Comparison of ENCODE assay signal across 8 cellular contexts in the genomic region with DNA sequence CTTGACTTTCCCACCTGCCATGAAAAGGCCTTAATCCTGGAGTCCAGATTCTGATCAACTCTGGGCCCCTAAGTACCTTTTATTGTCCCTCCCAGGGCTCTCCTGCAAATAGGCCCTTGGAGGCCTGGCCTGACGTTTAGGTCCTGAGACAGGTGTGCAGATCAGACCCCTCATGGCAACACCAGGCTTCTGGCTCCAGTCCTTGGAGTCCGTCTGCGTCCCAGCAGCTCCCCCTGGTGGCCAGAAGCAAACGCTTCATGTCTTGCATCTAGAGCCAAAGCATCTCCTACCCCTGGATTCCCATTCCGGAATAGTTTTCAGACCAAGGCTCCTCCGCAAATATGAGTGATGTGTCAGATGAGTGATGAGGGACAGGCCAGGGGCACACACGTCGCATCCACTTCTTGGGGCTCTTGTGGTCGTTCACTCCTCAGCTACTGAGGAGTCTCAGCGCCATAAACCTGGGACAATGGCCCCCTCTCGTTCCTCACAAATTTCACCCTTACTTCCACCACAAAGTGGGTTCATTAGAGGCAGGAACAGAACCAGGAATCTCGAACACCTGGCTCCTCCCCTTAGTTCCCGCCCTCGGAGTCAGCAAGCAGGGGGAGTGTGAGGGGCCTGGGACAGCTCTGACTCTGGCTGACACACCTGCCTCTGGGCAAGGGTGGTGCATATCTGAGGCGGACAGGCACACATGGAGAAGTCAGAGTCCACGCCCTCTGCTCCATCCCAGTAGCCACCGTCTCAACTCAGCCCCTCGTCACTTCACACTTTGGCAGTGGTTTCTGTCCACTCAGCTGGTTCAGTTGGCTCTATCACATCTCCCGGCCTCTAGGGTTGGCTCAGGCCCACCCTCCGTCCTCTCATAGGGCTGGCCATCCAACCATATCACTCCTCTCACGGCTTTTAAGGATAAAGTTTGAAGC.
A peak's percentile ranks its signal among the peaks of the same experiment; 100 is the strongest.
DNase-seq lines count a peak whose midpoint lies in the region; ATAC-seq, FAIRE-seq and TF ChIP-seq lines count a peak whose summit lies in the region.

No MANE protein-coding gene starts in this region.

- H3K4me1 ChIP-seq in OCI-LY3 (ENCODE audit: low read length), result no peaks in the 10 kb centered on the region

- H3K9ac ChIP-seq in OCI-LY3 (ENCODE audit: low read length), result no peak overlapping the region

- no peak for TF ChIP-seq EP300 in Ishikawa (IDR thresholded peaks at IDR 0.05; ENCODE audit: borderline replicate concordance)

- peak overlapping the region; percentile 46; the same call in 1 of the 2 replicates for H2AFZ ChIP-seq in OCI-LY3 (ENCODE audit: low read depth, low read length)

- H4K20me1 ChIP-seq in OCI-LY3 (ENCODE audit: insufficient read depth, low read length), result no peaks in the 10 kb centered on the region

- TF ChIP-seq CTCF in OCI-LY3 (IDR thresholded peaks at IDR 0.05; ENCODE audit: low read depth, low read length), result peak; percentile 91

- FAIRE-seq in G401.6 (lab: Jason Lieb, UNC), result peak; percentile 83

- DNase-seq in activated T-cell treated with anti-CD3 and anti-CD28 coated beads for 1 hour (ENCODE audit: low read depth) (peak; percentile 74), epithelial cell of prostate (ENCODE audit: low read depth, low spot score) (peak; percentile 33), mucosa of gallbladder (ENCODE audit: low spot score) (peak; percentile 78)
- peak; percentile 53 to 62 for DNase-seq in stimulated activated CD8-positive, alpha-beta memory T cell treated with anti-CD3 and anti-CD28 coated beads, Interleukin-4, amount 100 ng/mL, for 4 hours (ENCODE audit: low read depth in 2 of 2, low spot score in 1 of 2)

- no peak for ATAC-seq in GM21367 (IDR thresholded peaks at IDR 0.05; ENCODE audit: unreplicated experiment)

- no peak overlapping the region for H3K4me3 ChIP-seq in OCI-LY3 (ENCODE audit: low read length)

- H3K27ac ChIP-seq in OCI-LY3 (ENCODE audit: low read length), result no peak overlapping the region
- H3K27ac ChIP-seq in epithelial cell of prostate, result no peak overlapping the region

- TF ChIP-seq RAD21 in Ishikawa (IDR thresholded peaks at IDR 0.05; ENCODE audit: low read depth), result peak; percentile 85

- H3K36me3 ChIP-seq in OCI-LY3 (replicated peaks; ENCODE audit: low read depth, low read length), result no peaks in the 10 kb centered on the region

- no peaks in the 10 kb centered on the region for H3K9me3 ChIP-seq in OCI-LY3 (ENCODE audit: insufficient read depth, low read length)

- no peak overlapping the region for H3K4me2 ChIP-seq in OCI-LY3 (ENCODE audit: low read length)

- no peaks in the 10 kb centered on the region for H3K79me2 ChIP-seq in OCI-LY3 (ENCODE audit: low read length)

- peaks cover 7% of the 10 kb centered on the region; the same call in 1 of the 2 replicates for H3K27me3 ChIP-seq in OCI-LY3 (ENCODE audit: low read depth, low read length)

TF ChIP-seq in Ishikawa, 13 proteins besides CTCF, POLR2A, EP300 and RAD21:
- no peak for TF ChIP-seq CEBPB (IDR thresholded peaks at IDR 0.05)
- no peak for TF ChIP-seq ZBTB7A (IDR thresholded peaks at IDR 0.05; ENCODE audit: low read depth)
- TF ChIP-seq, protein P1, sequence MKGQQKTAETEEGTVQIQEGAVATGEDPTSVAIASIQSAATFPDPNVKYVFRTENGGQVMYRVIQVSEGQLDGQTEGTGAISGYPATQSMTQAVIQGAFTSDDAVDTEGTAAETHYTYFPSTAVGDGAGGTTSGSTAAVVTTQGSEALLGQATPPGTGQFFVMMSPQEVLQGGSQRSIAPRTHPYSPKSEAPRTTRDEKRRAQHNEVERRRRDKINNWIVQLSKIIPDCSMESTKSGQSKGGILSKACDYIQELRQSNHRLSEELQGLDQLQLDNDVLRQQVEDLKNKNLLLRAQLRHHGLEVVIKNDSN (IDR thresholded peaks at IDR 0.05), result no peak
- no peak for TF ChIP-seq CREB1 (IDR thresholded peaks at IDR 0.05; ENCODE audit: low read depth)
- no peak for TF ChIP-seq FOXM1 (IDR thresholded peaks at IDR 0.05; ENCODE audit: borderline replicate concordance, low read depth)
- TF ChIP-seq YY1 (IDR thresholded peaks at IDR 0.05; ENCODE audit: low read depth), result no peak
- TF ChIP-seq, protein P2, sequence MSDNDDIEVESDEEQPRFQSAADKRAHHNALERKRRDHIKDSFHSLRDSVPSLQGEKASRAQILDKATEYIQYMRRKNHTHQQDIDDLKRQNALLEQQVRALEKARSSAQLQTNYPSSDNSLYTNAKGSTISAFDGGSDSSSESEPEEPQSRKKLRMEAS (IDR thresholded peaks at IDR 0.05), result no peak
- no peak for TF ChIP-seq TEAD4 (IDR thresholded peaks at IDR 0.05)
- TF ChIP-seq EGR1 (IDR thresholded peaks at IDR 0.05), result no peak
- TF ChIP-seq NFIC (IDR thresholded peaks at IDR 0.05), result no peak
- TF ChIP-seq TAF1 (IDR thresholded peaks at IDR 0.05; ENCODE audit: low read depth), result no peak
